Comparison of ENCODE assay signal across 8 cellular contexts in genomic region chr2:212005077-212005671, GRCh38.
DNase-seq lines count a peak whose midpoint lies in the region; ATAC-seq and TF ChIP-seq lines count a peak whose summit lies in the region.

No MANE protein-coding gene starts in this region.

- H3K4me3 ChIP-seq in HCT116 (replicated peaks in 1 of 2; ENCODE audit: low read depth in 1 of 2, low read length in 2 of 2) (no peak overlapping the region), ascending aorta (no peak overlapping the region)

- CTCF ChIA-PET in HCT116 (lab: Charles Lee) = interaction anchor here (0.8 to 1.9 kb wide), 9 partner anchors 9 to 543 kb away, joined by 3 to 5 read pairs (median 4); no protein-coding TSS in a partner anchor
- CTCF ChIA-PET in CD4-positive, alpha-beta T cell (lab: Charles Lee) = no interaction called here

- H3K27ac ChIP-seq in HCT116 (ENCODE audit: low read depth, low read length) (no peak overlapping the region), ascending aorta (no peak overlapping the region)
- no peak overlapping the region for H3K27ac ChIP-seq in CD4-positive, alpha-beta T cell (ENCODE audit: low read depth, low read length)

- no peaks in the 10 kb centered on the region for H4K20me1 ChIP-seq in HCT116 (ENCODE audit: insufficient read depth)

- no peaks in the 10 kb centered on the region for H3K27me3 ChIP-seq in HCT116 (ENCODE audit: insufficient read depth, low read length)
- no peaks in the 10 kb centered on the region for H3K27me3 ChIP-seq in ascending aorta
- no peaks in the 10 kb centered on the region for H3K27me3 ChIP-seq in CD4-positive, alpha-beta T cell (ENCODE audit: control insufficient read depth, insufficient read depth, low read length)

- H3K36me3 Mint-ChIP-seq in CD4-positive, alpha-beta T cell (ENCODE audit: low read depth) = no peaks in the 10 kb centered on the region

- TF ChIP-seq RAD21 in HCT116 (IDR thresholded peaks at IDR 0.05; ENCODE audit: low read depth) = peak; percentile 56

- no peak overlapping the region for H3K4me2 ChIP-seq in HCT116 (ENCODE audit: low read length)

- BruUV-seq in HCT116 (replicated peaks; lab: Mats Ljungman, UMichigan) = no TSS peak

- H3K4me1 Mint-ChIP-seq in CD4-positive, alpha-beta T cell (ENCODE audit: low read depth) = no peaks in the 10 kb centered on the region

- TF ChIP-seq CTCF in HCT116 (IDR thresholded peaks at IDR 0.05 in 2 of 3, conservative IDR thresholded peaks at IDR 0.05 in 1 of 3; ENCODE audit: borderline replicate concordance in 1 of 3, insufficient read depth in 1 of 3, low read depth in 2 of 3, low read length in 2 of 3) = peak; percentile 30 to 76 (median 75); a peak in 4 of 6 replicates
- TF ChIP-seq CTCF in ascending aorta (IDR thresholded peaks at IDR 0.05) = peak in 2 of 3 experiments; percentile 8 to 37
- TF ChIP-seq CTCF in CD4-positive, alpha-beta T cell (IDR thresholded peaks at IDR 0.05) = no peak

- peak overlapping the region; percentile 88 for H2AFZ ChIP-seq in HCT116 (ENCODE audit: low read depth, low read length, poor library complexity, severe bottlenecking)

- H3K27me3 Mint-ChIP-seq in CD4-positive, alpha-beta T cell = no peaks in the 10 kb centered on the region

- H3K9me2 ChIP-seq in HCT116 (ENCODE audit: insufficient read depth) = no peaks in the 10 kb centered on the region

- POLR2A ChIA-PET in HCT116 (lab: Charles Lee) = no interaction called here
- POLR2A ChIA-PET in CD4-positive, alpha-beta T cell (lab: Charles Lee) = no interaction called here

- no peaks in the 10 kb centered on the region for H3K36me3 ChIP-seq in HCT116 (ENCODE audit: control insufficient read depth in 1 of 2, insufficient read depth in 2 of 2, low read length in 2 of 2)
- no peaks in the 10 kb centered on the region for H3K36me3 ChIP-seq in ascending aorta

- H3K79me2 ChIP-seq in HCT116 (ENCODE audit: insufficient read depth, low read length) = no peaks in the 10 kb centered on the region

- H3K9ac ChIP-seq in HCT116 (ENCODE audit: low read length) = no peak overlapping the region

- intact Hi-C loops in HCT116 (cut with micrococcal nuclease) (no loop called here), ascending aorta (cut with DNase I) (no loop called here)
- intact Hi-C loops in CD4-positive, alpha-beta T cell (cut with DNase I, micrococcal nuclease) = no loop called here

- H3K4me1 ChIP-seq in HCT116 (ENCODE audit: control insufficient read depth in 1 of 2, insufficient read depth in 2 of 2, low read length in 2 of 2) = no peaks in the 10 kb centered on the region
- no peaks in the 10 kb centered on the region for H3K4me1 ChIP-seq in ascending aorta

- H3K9me3 ChIP-seq in HCT116 (ENCODE audit: control insufficient read depth in 1 of 2, insufficient read depth in 1 of 2, low read depth in 1 of 2, low read length in 2 of 2) = no peaks in the 10 kb centered on the region
- H3K9me3 ChIP-seq in ascending aorta = no peaks in the 10 kb centered on the region
- H3K9me3 ChIP-seq in CD4-positive, alpha-beta T cell (ENCODE audit: control insufficient read depth, low read length) = no peaks in the 10 kb centered on the region

- DNase-seq in NCI-H82 (lab: John Stamatoyannopoulos, UW) (peak; percentile 79), NCI-H82 treated with DMSO at 0.1 percent for 48 hours (lab: John Stamatoyannopoulos, UW; ENCODE audit: unreplicated experiment) (no peak), HCT116 (ENCODE audit: low read depth, low spot score) (peak; percentile 57), MV-4-11 (lab: John Stamatoyannopoulos, UW) (peak; percentile 28), ascending aorta (ENCODE audit: low spot score in 2 of 2) (no peak), kidney tubule cell (ENCODE audit: low spot score) (peak; percentile 46), GOT3 (lab: John Stamatoyannopoulos, UW) (no peak)
- no peak for DNase-seq in CD4-positive, alpha-beta T cell

- peak; percentile 98 for ATAC-seq in HCT116
- no peak for ATAC-seq in CD4-positive, alpha-beta T cell (ENCODE audit: poor library complexity)

- RAD21 ChIA-PET in HCT116 (lab: Charles Lee; ENCODE audit: low non-redundant PET in 1 of 2, low total read pairs in 2 of 2, uncharacterized antibody in 2 of 2, unreplicated experiment in 2 of 2) = interaction anchor here in 1 of 2 experiments (1.6 kb wide), 1 partner anchor 515 kb away, joined by 3 read pairs; no protein-coding TSS in a partner anchor

- no peak for TF ChIP-seq POLR2A in HCT116 (IDR thresholded peaks at IDR 0.05; ENCODE audit: borderline replicate concordance, extremely low read depth, insufficient read depth, insufficient read length)

- H3K9me3 Mint-ChIP-seq in CD4-positive, alpha-beta T cell = no peaks in the 10 kb centered on the region

- H3K27ac Mint-ChIP-seq in CD4-positive, alpha-beta T cell = no peak overlapping the region

- H3K4me3 Mint-ChIP-seq in CD4-positive, alpha-beta T cell = no peak overlapping the region

TF ChIP-seq in HCT116, 20 proteins besides CTCF, POLR2A, EP300 and RAD21:
- TF ChIP-seq FOSL1 (IDR thresholded peaks at IDR 0.05; ENCODE audit: low read depth) (no peak), CEBPB (IDR thresholded peaks at IDR 0.05; ENCODE audit: low read depth) (peak; percentile 51), SP1 (IDR thresholded peaks at IDR 0.05; ENCODE audit: low read depth) (no peak), POLR2AphosphoS5 (IDR thresholded peaks at IDR 0.05; ENCODE audit: low read depth, low read length) (no peak)
- TF ChIP-seq, protein P1, sequence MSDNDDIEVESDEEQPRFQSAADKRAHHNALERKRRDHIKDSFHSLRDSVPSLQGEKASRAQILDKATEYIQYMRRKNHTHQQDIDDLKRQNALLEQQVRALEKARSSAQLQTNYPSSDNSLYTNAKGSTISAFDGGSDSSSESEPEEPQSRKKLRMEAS (IDR thresholded peaks at IDR 0.05) = 0 out of 2 replicates have a peak, but pooled peaks have one; percentile 37
TF ChIP-seq in HCT116: peak in this region for 2.

Comparison
In these comparisons a context has a peak if more than half of its experiments do, and no peak if none do; other contexts are left out.
1. DNase-seq: peak in NCI-H82 (single experiment), HCT116 (single experiment), MV-4-11 (single experiment) and kidney tubule cell (single experiment); none in NCI-H82 treated with DMSO at 0.1 percent for 48 hours (single experiment), ascending aorta (0 of 2), CD4-positive, alpha-beta T cell (0 of 10) and GOT3 (single experiment).